Comparison of ENCODE assay signal across 26 cellular contexts in the genomic region with DNA sequence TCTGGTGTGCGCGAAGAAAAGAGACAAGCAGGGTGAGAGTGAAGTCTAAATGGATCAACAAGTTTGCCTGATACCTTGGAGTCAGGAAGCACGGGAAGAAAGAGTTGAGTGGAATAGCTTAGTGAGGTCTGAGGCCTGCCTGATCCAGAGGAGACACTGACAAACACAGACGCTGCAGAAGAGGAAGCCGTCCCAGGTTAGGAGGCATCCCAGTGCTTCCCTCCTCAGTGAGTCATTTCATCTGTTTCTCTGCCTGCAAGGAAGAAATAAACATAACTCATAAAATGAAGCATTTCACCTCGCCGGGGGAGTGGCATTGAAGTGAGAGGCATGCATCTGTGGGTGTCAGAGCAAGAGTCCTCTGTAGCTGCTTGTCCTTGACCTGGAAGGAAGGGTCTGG.
A peak's percentile ranks its signal among the peaks of the same experiment; 100 is the strongest.
DNase-seq lines count a peak whose midpoint lies in the region; ATAC-seq, FAIRE-seq and TF ChIP-seq lines count a peak whose summit lies in the region.
"Had no signal": no experiment of that assay in that cellular context is flagged by ENCODE, and none has a peak within 500 bp of the region (broad histone marks: within the 10 kb centered on the region; RNA-seq: fewer than 3 reads in every experiment).

No MANE protein-coding gene starts in this region.

- peaks cover 21% of the 10 kb centered on the region for H3K4me1 Mint-ChIP-seq in astrocyte (ENCODE audit: low read depth, unreplicated experiment)
- peaks cover 16% of the 10 kb centered on the region for H3K4me1 Mint-ChIP-seq in mesothelial cell of epicardium
- H3K4me1 Mint-ChIP-seq: naive thymus-derived CD4-positive, alpha-beta T cell; stimulated activated naive CD8-positive, alpha-beta T cell treated with anti-CD3 and anti-CD28 coated beads, Interleukin-15, amount 100 ng/mL, for 72 hours; T-helper 17 cell had no signal

- H3K27me3 Mint-ChIP-seq in astrocyte (ENCODE audit: low read depth, unreplicated experiment) (peaks cover 6% of the 10 kb centered on the region), mesothelial cell of epicardium (ENCODE audit: low read depth) (no peaks in the 10 kb centered on the region)

- H3K27me3 ChIP-seq in astrocyte (ENCODE audit: insufficient read depth, low read length), result no peaks in the 10 kb centered on the region
- H3K27me3 ChIP-seq in psoas muscle (ENCODE audit: insufficient read depth in 3 of 3, low read length in 2 of 3), result peaks cover 0 to under 1% (median 0%) of the 10 kb centered on the region in 3 donors
- H3K27me3 ChIP-seq: esophagus squamous epithelium had no signal

- H3K9ac ChIP-seq in astrocyte (ENCODE audit: low read length), result no peak overlapping the region

- peaks cover 5% of the 10 kb centered on the region for H3K36me3 Mint-ChIP-seq in astrocyte (ENCODE audit: low read depth, unreplicated experiment)
- no peaks in the 10 kb centered on the region for H3K36me3 Mint-ChIP-seq in mesothelial cell of epicardium
- H3K36me3 Mint-ChIP-seq: naive thymus-derived CD4-positive, alpha-beta T cell had no signal

- no peak overlapping the region for H2AFZ ChIP-seq in astrocyte (ENCODE audit: low read depth, low read length)

- DNase-seq in EL (peak; percentile 50), M059J (ENCODE audit: low read depth) (peak; percentile 10), astrocyte (ENCODE audit: low read depth) (peak; percentile 32), mesothelial cell of epicardium (ENCODE audit: low spot score in 2 of 2, unreplicated experiment in 2 of 2) (no peak), DMS79 (lab: John Stamatoyannopoulos, UW) (no peak), DMS 273 (lab: John Stamatoyannopoulos, UW; ENCODE audit: unreplicated experiment) (no peak), omental fat pad (ENCODE audit: low spot score) (no peak), psoas muscle (no peak)
- DNase-seq: activated gamma-delta T cell treated with Interleukin-2 at 50 U/mL for 16 hours; AML-193; amygdala; effector CD8-positive, alpha-beta T cell; esophagus squamous epithelium; mammary epithelial cell; naive thymus-derived CD4-positive, alpha-beta T cell; NCI-H1092; NCI-H2081; NCI-H510A treated with DMSO at 0.1 percent for 48 hours; stimulated activated CD4-positive, alpha-beta T cell treated with anti-CD3 and anti-CD28 coated beads, Interleukin-2, amount 100 ng/mL, for 48 hours; stimulated activated naive CD8-positive, alpha-beta T cell treated with anti-CD3 and anti-CD28 coated beads, Interleukin-15, amount 100 ng/mL, for 72 hours; T-helper 17 cell; transverse colon; WERI-Rb-1 had no signal

- ATAC-seq in omental fat pad (ENCODE audit: low FRiP score) (no peak), psoas muscle (no peak)
- ATAC-seq: HCT116; naive thymus-derived CD4-positive, alpha-beta T cell; stimulated activated naive CD8-positive, alpha-beta T cell treated with anti-CD3 and anti-CD28 coated beads, Interleukin-15, amount 100 ng/mL, for 72 hours; T-helper 17 cell had no signal

- 58 to 78% (median 69%) methylated on average over 7 of the region's 7 CpGs for WGBS in psoas muscle, 3 donors

- H3K9me3 Mint-ChIP-seq in astrocyte (ENCODE audit: unreplicated experiment) (no peaks in the 10 kb centered on the region), mesothelial cell of epicardium (no peaks in the 10 kb centered on the region)
- H3K9me3 Mint-ChIP-seq: naive thymus-derived CD4-positive, alpha-beta T cell; stimulated activated naive CD8-positive, alpha-beta T cell treated with anti-CD3 and anti-CD28 coated beads, Interleukin-15, amount 100 ng/mL, for 72 hours had no signal

- TF ChIP-seq CTCF in astrocyte (IDR thresholded peaks at IDR 0.05; ENCODE audit: insufficient read depth, low read depth, low read length) (no peak), mesothelial cell of epicardium (IDR thresholded peaks at IDR 0.05; ENCODE audit: unreplicated experiment) (no peak), omental fat pad (IDR thresholded peaks at IDR 0.05) (no peak), psoas muscle (IDR thresholded peaks at IDR 0.05) (no peak)

- no peaks in the 10 kb centered on the region for H3K36me3 ChIP-seq in astrocyte (ENCODE audit: insufficient read depth, low read length)
- H3K36me3 ChIP-seq in psoas muscle (ENCODE audit: insufficient read depth in 1 of 2, low read depth in 1 of 2), result no peaks in the 10 kb centered on the region
- H3K36me3 ChIP-seq: esophagus squamous epithelium, transverse colon, WERI-Rb-1 had no signal

- H3K27ac Mint-ChIP-seq in astrocyte (ENCODE audit: unreplicated experiment) (no peak overlapping the region), mesothelial cell of epicardium (peak overlapping the region; percentile 14)
- H3K27ac Mint-ChIP-seq: naive thymus-derived CD4-positive, alpha-beta T cell; progenitor cell of endocrine pancreas; stimulated activated naive CD8-positive, alpha-beta T cell treated with anti-CD3 and anti-CD28 coated beads, Interleukin-15, amount 100 ng/mL, for 72 hours; T-helper 17 cell had no signal

- no peaks in the 10 kb centered on the region for H4K20me1 ChIP-seq in astrocyte (ENCODE audit: insufficient read depth, low read length)

- no peak for FAIRE-seq in astrocyte (lab: Jason Lieb, UNC)
- FAIRE-seq: keratinocyte had no signal

- intact Hi-C loops in psoas muscle (cut with DNase I), result no loop called here

- H3K4me1 ChIP-seq in astrocyte (ENCODE audit: insufficient read depth, low read length) (no peaks in the 10 kb centered on the region), psoas muscle (no peaks in the 10 kb centered on the region)
- H3K4me1 ChIP-seq: esophagus squamous epithelium, transverse colon had no signal

- H3K79me2 ChIP-seq in astrocyte (ENCODE audit: insufficient read depth, low read length), result no peaks in the 10 kb centered on the region

- no peak overlapping the region for H3K4me2 ChIP-seq in astrocyte (ENCODE audit: low read length)

- H3K9me3 ChIP-seq in astrocyte (ENCODE audit: insufficient read depth, low read depth, low read length), result no peaks in the 10 kb centered on the region
- no peaks in the 10 kb centered on the region for H3K9me3 ChIP-seq in psoas muscle
- H3K9me3 ChIP-seq: esophagus squamous epithelium, transverse colon had no signal

- H3K27ac ChIP-seq in astrocyte (ENCODE audit: low read depth, low read length) (no peak overlapping the region), psoas muscle (no peak overlapping the region)
- H3K27ac ChIP-seq: esophagus squamous epithelium, transverse colon, WERI-Rb-1 had no signal

- H3K4me3 Mint-ChIP-seq in astrocyte (ENCODE audit: unreplicated experiment) (no peak overlapping the region), mesothelial cell of epicardium (no peak overlapping the region)
- H3K4me3 Mint-ChIP-seq: naive thymus-derived CD4-positive, alpha-beta T cell; stimulated activated naive CD8-positive, alpha-beta T cell treated with anti-CD3 and anti-CD28 coated beads, Interleukin-15, amount 100 ng/mL, for 72 hours; T-helper 17 cell had no signal

- no peak overlapping the region for H3K4me3 ChIP-seq in astrocyte (ENCODE audit: insufficient read depth, low read depth, low read length)
- H3K4me3 ChIP-seq in psoas muscle, result no peak overlapping the region
- H3K4me3 ChIP-seq: esophagus squamous epithelium, transverse colon had no signal

Comparison
In these comparisons a context has a peak if more than half of its experiments do, and no peak if none do; other contexts are left out.
1. DNase-seq: peak in EL (single experiment), M059J (single experiment) and astrocyte (single experiment); none in mesothelial cell of epicardium (0 of 2), DMS79 (single experiment), DMS 273 (single experiment), omental fat pad (single experiment) and psoas muscle (0 of 2).